14 cellular contexts compared by ENCODE assay signal in the genomic region with DNA sequence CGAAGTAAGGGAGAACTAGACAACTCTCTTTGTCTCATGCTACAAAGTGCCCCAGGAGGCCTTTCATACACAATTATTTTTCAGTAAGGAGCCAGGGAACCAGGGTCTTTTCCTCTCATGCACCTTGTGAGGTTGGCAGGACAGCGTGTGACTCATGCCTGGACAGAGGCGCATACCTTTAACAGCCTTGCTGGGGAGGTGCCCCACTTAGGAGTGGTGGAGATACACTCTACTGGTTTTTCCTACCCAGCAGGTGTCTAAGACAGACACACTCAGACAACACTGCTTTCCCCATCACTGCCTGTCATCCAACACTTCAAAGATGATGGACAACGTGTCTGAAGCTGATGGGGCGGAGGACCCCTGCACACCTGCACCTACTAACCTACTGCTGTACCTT. TPM values are rescaled to one million over a fixed set of nuclear protein-coding genes. Genes with fewer than 3 reads are reported as not detected.
DNase-seq lines count a peak whose midpoint lies in the region; ATAC-seq and TF ChIP-seq lines count a peak whose summit lies in the region.
"Had no signal": no experiment of that assay in that cellular context is flagged by ENCODE, and none has a peak within 500 bp of the region (broad histone marks: within the 10 kb centered on the region; RNA-seq: fewer than 3 reads in every experiment).

No MANE protein-coding gene starts in this region.

- in situ Hi-C loops in transverse colon (cut with MboI; ENCODE audit: low pct_ligation_motif_present in 1 of 4, low pct_unique_long_range_greater_than_20kb in 1 of 4, low sequenced_read_pairs in 3 of 4), result no loop called here

- no peaks in the 10 kb centered on the region for H3K9me2 ChIP-seq in PC-3 (replicated peaks; ENCODE audit: low read length)

- DNase-seq in NCI-H1436 (lab: John Stamatoyannopoulos, UW), result peak; percentile 47
- DNase-seq in NCI-H1436 treated with DMSO at 0.1 percent for 48 hours (lab: John Stamatoyannopoulos, UW), result no peak
- DNase-seq in PC-3, result peak; percentile 81
- DNase-seq in kidney tubule cell (ENCODE audit: low spot score), result peak; percentile 89
- peak; percentile 72 for DNase-seq in transverse colon
- no peak for DNase-seq in COR-L47 (lab: John Stamatoyannopoulos, UW)
- no peak for DNase-seq in AG20443 (ENCODE audit: low spot score)
- no peak for DNase-seq in adrenal gland
- DNase-seq: activated CD4-positive, alpha-beta T cell treated with anti-CD3 and anti-CD28 coated beads, Interleukin-2, amount 10 ng/mL, durations not matched to agents 7 days and 5 days; activated gamma-delta T cell; cerebellar nuclear complex had no signal

- H3K9me3 ChIP-seq in PC-3 (ENCODE audit: low read length), result no peaks in the 10 kb centered on the region
- H3K9me3 ChIP-seq in transverse colon, result no peaks in the 10 kb centered on the region
- no peaks in the 10 kb centered on the region for H3K9me3 ChIP-seq in adrenal gland (replicated peaks in 1 of 3)

- peak; percentile 62 for ATAC-seq in PC-3
- ATAC-seq: left lobe of liver had no signal

- H3K36me3 ChIP-seq in PC-3 (ENCODE audit: low read depth, low read length), result no peaks in the 10 kb centered on the region
- no peaks in the 10 kb centered on the region for H3K36me3 ChIP-seq in transverse colon
- H3K36me3 ChIP-seq in adrenal gland (replicated peaks in 1 of 2), result no peaks in the 10 kb centered on the region

- H3F3A ChIP-seq in PC-3 (ENCODE audit: low read length, unreplicated experiment), result peaks cover 5% of the 10 kb centered on the region

- H3K27ac ChIP-seq in PC-3 (ENCODE audit: low read length) (peak overlapping the region; percentile 92), transverse colon (peak overlapping the region; percentile 75 to 84 (median 82)), adrenal gland (no peak overlapping the region)
- H3K27ac ChIP-seq: A549, HL-60 had no signal

- H3K79me2 ChIP-seq in PC-3 (ENCODE audit: low read length), result no peaks in the 10 kb centered on the region

- no peaks in the 10 kb centered on the region for H4K20me1 ChIP-seq in PC-3 (ENCODE audit: low read length)

- peak overlapping the region; percentile 75 for H3K4me2 ChIP-seq in PC-3 (ENCODE audit: low read length)
- H3K4me2 ChIP-seq: A549 had no signal

- H3K9ac ChIP-seq in PC-3 (ENCODE audit: low read length), result peak overlapping the region; percentile 64

- H2AFZ ChIP-seq in PC-3 (ENCODE audit: low read length), result no peak overlapping the region

- peak; percentile 67 for TF ChIP-seq POLR2A in transverse colon (IDR thresholded peaks at IDR 0.05)
- no peak for TF ChIP-seq POLR2A in adrenal gland (IDR thresholded peaks at IDR 0.05)

- WGBS in transverse colon (ENCODE audit: low coverage in 1 of 2), 2 donors, result 55 to 60% methylated on average over 1 to 5 of the region's 5 CpGs
- 89 to 94% (median 92%) methylated on average over 5 of the region's 5 CpGs for WGBS in adrenal gland, 4 donors

- TF ChIP-seq CTCF in PC-3 (conservative IDR thresholded peaks at IDR 0.05; ENCODE audit: low read depth, low read length) (no peak), transverse colon (IDR thresholded peaks at IDR 0.05) (no peak), adrenal gland (IDR thresholded peaks at IDR 0.05) (no peak)

- intact Hi-C loops in PC-3 (cut with micrococcal nuclease), result loop anchor here (5.0 kb wide), 1 partner anchor 34 kb away; no protein-coding TSS in a partner anchor
- intact Hi-C loops in transverse colon (cut with DNase I; ENCODE audit: low total_unique reads), result no loop called here
- intact Hi-C loops in adrenal gland (cut with DNase I), result no loop called here

- H3K4me3 ChIP-seq in PC-3 (ENCODE audit: low read length), result peak overlapping the region; percentile 25; the same call in 1 of the 2 replicates
- no peak overlapping the region for H3K4me3 ChIP-seq in transverse colon
- H3K4me3 ChIP-seq in adrenal gland, result no peak overlapping the region
- H3K4me3 ChIP-seq: A549 had no signal

- no TSS peak for BruUV-seq in PC-3 (replicated peaks; lab: Mats Ljungman, UMichigan)

- H3K4me1 ChIP-seq in PC-3 (ENCODE audit: insufficient read depth, low read length) (peaks cover 33% of the 10 kb centered on the region), transverse colon (peaks cover 15 to 49% (median 34%) of the 10 kb centered on the region in 4 donors), adrenal gland (replicated peaks in 1 of 2) (no peaks in the 10 kb centered on the region)

- CTCF ChIA-PET in PC-3 (lab: Charles Lee), result no interaction called here

- no peaks in the 10 kb centered on the region for H3K27me3 ChIP-seq in PC-3 (ENCODE audit: low read length)
- H3K27me3 ChIP-seq in transverse colon, result no peaks in the 10 kb centered on the region
- no peaks in the 10 kb centered on the region for H3K27me3 ChIP-seq in adrenal gland

- POLR2A ChIA-PET in PC-3 (lab: Charles Lee; ENCODE audit: unreplicated experiment), result no interaction called here

- no peak for TF ChIP-seq EP300 in transverse colon (IDR thresholded peaks at IDR 0.05; ENCODE audit: low read depth)

RNA-seq across cellular contexts. Expression of gene B4GALNT3, which starts 49.1 kb away (rescaled TPM):
- 3.7 and 5.0 TPM in 2 replicates for total RNA-seq in PC-3 (2014; rRNA removed)
- total RNA-seq in transverse colon, result 100 to 1,000 TPM in 1 of 4 donors, 10 to 100 TPM in 3; 49.8 to 166 (median 93.4) TPM
- 10 to 100 TPM in 7 of 8 donors, 1 to 10 TPM in 1; 9.8 to 43.1 (median 28.5) TPM for total RNA-seq in adrenal gland
- 10 to 100 TPM; 16.2 to 38.5 (median 30.5) TPM for polyA plus RNA-seq in adrenal gland

Comparison
In these comparisons a context has a peak if more than half of its experiments do, and no peak if none do; other contexts are left out.
1. DNase-seq: peak in NCI-H1436 (single experiment), PC-3 (single experiment), kidney tubule cell (single experiment) and transverse colon (single experiment); none in NCI-H1436 treated with DMSO at 0.1 percent for 48 hours (single experiment), COR-L47 (single experiment), AG20443 (single experiment) and adrenal gland (0 of 7).
2. H3K27ac ChIP-seq: peak in PC-3 (single experiment) and transverse colon (4 of 4); none in adrenal gland (0 of 5).